In the genomic region with DNA sequence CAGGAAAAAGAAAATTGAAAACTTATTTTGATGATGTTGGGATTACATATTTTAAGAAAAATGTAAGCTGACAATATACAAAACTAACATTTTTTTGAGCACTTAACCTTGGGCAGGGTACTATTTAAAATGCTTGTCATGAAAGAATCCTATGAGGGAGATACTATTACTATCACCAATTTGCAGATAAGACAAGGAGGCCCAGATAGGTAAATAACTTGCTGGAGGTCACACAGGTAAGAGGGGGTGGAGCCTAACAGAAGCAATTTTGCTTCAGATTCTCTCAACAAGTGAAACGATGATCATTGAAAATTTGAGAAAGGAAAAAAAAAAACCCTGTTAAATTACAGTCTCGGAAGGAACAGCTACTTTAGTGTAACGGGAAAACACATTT, we compare ENCODE assay signal across 9 cellular contexts. TPM values are rescaled to one million over a fixed set of nuclear protein-coding genes. Genes with fewer than 3 reads are reported as not detected.
A peak's percentile ranks its signal among the peaks of the same experiment; 100 is the strongest.
DNase-seq lines count a peak whose midpoint lies in the region; ATAC-seq and TF ChIP-seq lines count a peak whose summit lies in the region.
"Had no signal": no experiment of that assay in that cellular context is flagged by ENCODE, and none has a peak within 500 bp of the region (broad histone marks: within the 10 kb centered on the region; RNA-seq: fewer than 3 reads in every experiment).

No MANE protein-coding gene starts in this region.

- peaks cover 16% of the 10 kb centered on the region for H3K4me1 ChIP-seq in HAP-1
- peaks cover 25% of the 10 kb centered on the region for H3K4me1 ChIP-seq in RWPE2 (ENCODE audit: insufficient read depth, poor library complexity, severe bottlenecking)
- peaks cover 26 to 37% (median 34%) of the 10 kb centered on the region in 4 donors for H3K4me1 ChIP-seq in esophagus muscularis mucosa
- H3K4me1 ChIP-seq in gastrocnemius medialis, result peaks cover 26 to 29% of the 10 kb centered on the region in 2 donors

- no peak for TF ChIP-seq EP300 in esophagus muscularis mucosa (IDR thresholded peaks at IDR 0.05)

- TF ChIP-seq CTCF in RWPE2 (IDR thresholded peaks at IDR 0.05; ENCODE audit: poor library complexity, severe bottlenecking), result no peak
- TF ChIP-seq CTCF in esophagus muscularis mucosa (IDR thresholded peaks at IDR 0.05), result no peak
- TF ChIP-seq CTCF in gastrocnemius medialis (IDR thresholded peaks at IDR 0.05 in 4 of 5, conservative IDR thresholded peaks at IDR 0.05 in 1 of 5), result no peak

- WGBS in esophagus muscularis mucosa, result 81% methylated on average over 3 of the region's 3 CpGs

- H3K9me3 ChIP-seq in HAP-1 (no peaks in the 10 kb centered on the region), RWPE2 (ENCODE audit: severe bottlenecking) (no peaks in the 10 kb centered on the region), esophagus muscularis mucosa (no peaks in the 10 kb centered on the region), gastrocnemius medialis (no peaks in the 10 kb centered on the region)

- no peak for DNase-seq in HAP-1 (ENCODE audit: low spot score in 2 of 2)
- no peak for DNase-seq in RWPE2 (ENCODE audit: low spot score)
- DNase-seq in esophagus muscularis mucosa (ENCODE audit: extremely low spot score), result no peak
- no peak for DNase-seq in gastrocnemius medialis
- no peak for DNase-seq in left ventricle myocardium superior
- no peak for DNase-seq in NCI-H1048 (lab: John Stamatoyannopoulos, UW)
- DNase-seq: islet precursor cell had no signal

- intact Hi-C loops in esophagus muscularis mucosa (cut with DNase I) (loop anchor here (5.0 kb wide), 1 partner anchor 58 kb away; no protein-coding TSS in a partner anchor), gastrocnemius medialis (cut with DNase I; ENCODE audit: low total_unique reads) (loop anchor here (5.0 kb wide), 1 partner anchor 768 kb away; a partner anchor contains a TSS), left ventricle myocardium superior (cut with micrococcal nuclease) (loop anchor here (1.0 kb wide), 1 partner anchor 32 kb away; no protein-coding TSS in a partner anchor)

- H3K4me3 ChIP-seq in HAP-1 (peak overlapping the region; percentile 92), RWPE2 (ENCODE audit: severe bottlenecking) (peak overlapping the region; percentile 67), esophagus muscularis mucosa (peak overlapping the region; percentile 72 to 81 (median 75)), gastrocnemius medialis (peak overlapping the region in 2 of 4 donors; percentile 71 to 77)

- ATAC-seq in RWPE2 (ENCODE audit: low read depth) (no peak), gastrocnemius medialis (no peak), left ventricle myocardium superior (no peak), HG03469 (IDR thresholded peaks at IDR 0.05; ENCODE audit: unreplicated experiment) (no peak), HG02840 (IDR thresholded peaks at IDR 0.05; ENCODE audit: low FRiP score, unreplicated experiment) (no peak)

- no peak for TF ChIP-seq POLR2A in esophagus muscularis mucosa (IDR thresholded peaks at IDR 0.05; ENCODE audit: low read depth)
- TF ChIP-seq POLR2A in gastrocnemius medialis (IDR thresholded peaks at IDR 0.05), result no peak

- H3K27ac ChIP-seq in RWPE2 (ENCODE audit: poor library complexity, severe bottlenecking) (peak overlapping the region; percentile 89), esophagus muscularis mucosa (replicated peaks in 1 of 4) (peak overlapping the region in 3 of 4 donors; percentile 96 to 99 (median 97)), gastrocnemius medialis (peak overlapping the region; percentile 95 to 99 (median 99))

- H3K36me3 ChIP-seq in HAP-1 (replicated peaks) (peaks cover 45% of the 10 kb centered on the region), RWPE2 (ENCODE audit: low read depth) (peaks cover 81% of the 10 kb centered on the region), esophagus muscularis mucosa (peaks cover 7 to 37% (median 28%) of the 10 kb centered on the region in 4 donors), gastrocnemius medialis (peaks cover 0 to 30% of the 10 kb centered on the region in 2 donors)

- H3K27me3 ChIP-seq in HAP-1 (ENCODE audit: low read depth) (no peaks in the 10 kb centered on the region), RWPE2 (ENCODE audit: insufficient read depth, poor library complexity, severe bottlenecking) (no peaks in the 10 kb centered on the region), esophagus muscularis mucosa (no peaks in the 10 kb centered on the region), gastrocnemius medialis (no peaks in the 10 kb centered on the region)

- in situ Hi-C loops in HAP-1 (cut with MboI; ENCODE audit: low sequenced_read_pairs) (no loop called here), gastrocnemius medialis (cut with MboI; ENCODE audit: low sequenced_read_pairs in 4 of 4) (loop anchor here in 1 of 4 donors (25.0 kb wide), 1 partner anchor 778 kb away; a partner anchor contains a TSS)

RNA-seq across cellular contexts. Expression of a gene that starts 1.2 kb away (rescaled TPM):
- total RNA-seq in esophagus muscularis mucosa (10 to 100 TPM; 35.8 to 61.8 (median 49.0) TPM), gastrocnemius medialis (10 to 100 TPM; 46.3 to 97.5 (median 55.4) TPM), left ventricle myocardium superior (33.4 TPM)

RNA-seq across cellular contexts. Expression of a gene that starts 2.1 kb away (rescaled TPM):
- total RNA-seq in esophagus muscularis mucosa (100 to 1,000 TPM; 219 to 258 (median 244) TPM), gastrocnemius medialis (100 to 1,000 TPM; 109 to 390 (median 126) TPM), left ventricle myocardium superior (141 TPM)

RNA-seq across cellular contexts. Expression of a gene that starts 47.8 kb away (rescaled TPM):
- 10 to 100 TPM in 1 of 4 donors, 1 to 10 TPM in 3; 3.5 to 11.2 (median 5.2) TPM for total RNA-seq in esophagus muscularis mucosa
- 1 to 10 TPM; 3.6 to 5.3 (median 4.2) TPM for total RNA-seq in gastrocnemius medialis
- total RNA-seq in left ventricle myocardium superior, result 7.6 TPM

RNA-seq across cellular contexts. Expression of a gene that starts 49.2 kb away (rescaled TPM):
- total RNA-seq in esophagus muscularis mucosa, result 1 to 10 TPM in 3 of 4 donors, under 1 TPM in 1; 0.83 to 2.1 (median 1.7) TPM
- total RNA-seq in gastrocnemius medialis, result 1 to 10 TPM; 1.5 to 3.4 (median 2.5) TPM
- 6.7 TPM for total RNA-seq in left ventricle myocardium superior
